Comparison of ENCODE assay signal across 9 cellular contexts in genomic region chr19:49474545-49474930, GRCh38. TPM values are rescaled to one million over a fixed set of nuclear protein-coding genes. Genes with fewer than 3 reads are reported as not detected.
DNase-seq lines count a peak whose midpoint lies in the region; FAIRE-seq and TF ChIP-seq lines count a peak whose summit lies in the region.
"Had no signal": no experiment of that assay in that cellular context is flagged by ENCODE, and none has a peak within 500 bp of the region (broad histone marks: within the 10 kb centered on the region; RNA-seq: fewer than 3 reads in every experiment).

No MANE protein-coding gene starts in this region.

- no peaks in the 10 kb centered on the region for H3K9me3 ChIP-seq in keratinocyte (ENCODE audit: control insufficient read depth, low read depth, low read length)

- no peaks in the 10 kb centered on the region for H4K20me1 ChIP-seq in keratinocyte (ENCODE audit: control insufficient read depth, extremely low read depth, insufficient read depth, low read length)

- peaks cover 4% of the 10 kb centered on the region for H3K27me3 ChIP-seq in keratinocyte (ENCODE audit: control insufficient read depth, extremely low read depth, insufficient read depth, low read length)

- peaks cover 4% of the 10 kb centered on the region for H3K4me1 ChIP-seq in keratinocyte (ENCODE audit: control insufficient read depth, extremely low read depth, insufficient read depth, low read length)

- H3K9me3 Mint-ChIP-seq in activated T-helper 2 cell treated with anti-CD3 and anti-CD28 coated beads, Interferon-gamma antibody, Interleukin-2, Interleukin-4, amounts not matched to agents 10 μg/mL and 5 μg/mL and 100 μg/mL, durations not matched to agents 14 hours and 24 hours and 36 hours = no peaks in the 10 kb centered on the region

- peak overlapping the region; percentile 69 for H3K9ac ChIP-seq in keratinocyte (ENCODE audit: control insufficient read depth, extremely low read depth, insufficient read depth, low read length)

- TF ChIP-seq CTCF in keratinocyte (optimal IDR thresholded peaks at IDR 0.05 in 1 of 3, IDR thresholded peaks at IDR 0.05 in 1 of 3, conservative IDR thresholded peaks at IDR 0.05 in 1 of 3; ENCODE audit: extremely low read depth in 1 of 3, insufficient read depth in 2 of 3, low read length in 3 of 3) = no peak

- dilution Hi-C loops in keratinocyte (cut with MboI; ENCODE audit: extremely low pct_ligation_motif_present, low sequenced_read_pairs) = no loop called here

- H3K27ac ChIP-seq in keratinocyte (ENCODE audit: control insufficient read depth, insufficient read depth, low read length) (no peak overlapping the region), substantia nigra (ENCODE audit: low read depth, low read length, poor library complexity, severe bottlenecking) (peak overlapping the region; percentile 69)
- H3K27ac ChIP-seq: 22Rv1 had no signal

- H3K4me1 Mint-ChIP-seq in activated T-helper 2 cell treated with anti-CD3 and anti-CD28 coated beads, Interferon-gamma antibody, Interleukin-2, Interleukin-4, amounts not matched to agents 10 μg/mL and 5 μg/mL and 100 μg/mL, durations not matched to agents 14 hours and 24 hours and 36 hours (ENCODE audit: low read depth) = peaks cover 38% of the 10 kb centered on the region

- peak overlapping the region; percentile 92 for H3K4me3 Mint-ChIP-seq in activated T-helper 2 cell treated with anti-CD3 and anti-CD28 coated beads, Interferon-gamma antibody, Interleukin-2, Interleukin-4, amounts not matched to agents 10 μg/mL and 5 μg/mL and 100 μg/mL, durations not matched to agents 14 hours and 24 hours and 36 hours (ENCODE audit: low read depth)

- H3K79me2 ChIP-seq in keratinocyte (ENCODE audit: control insufficient read depth, insufficient read depth, low read length) = no peaks in the 10 kb centered on the region

- peak overlapping the region; percentile 81 for H2AFZ ChIP-seq in keratinocyte (ENCODE audit: control insufficient read depth, low read length)

- H3K4me3 ChIP-seq in keratinocyte (ENCODE audit: control insufficient read depth in 2 of 3, extremely low read depth in 1 of 3, insufficient read depth in 2 of 3, low read depth in 1 of 3, low read length in 3 of 3) = peak overlapping the region; percentile 43 to 99 (median 66)

- intact Hi-C loops in activated T-helper 2 cell treated with anti-CD3 and anti-CD28 coated beads, Interferon-gamma antibody, Interleukin-2, Interleukin-4, amounts not matched to agents 10 μg/mL and 5 μg/mL and 100 μg/mL, durations not matched to agents 14 hours and 24 hours and 36 hours (cut with micrococcal nuclease) = no loop called here

- no peaks in the 10 kb centered on the region for H3K27me3 Mint-ChIP-seq in activated T-helper 2 cell treated with anti-CD3 and anti-CD28 coated beads, Interferon-gamma antibody, Interleukin-2, Interleukin-4, amounts not matched to agents 10 μg/mL and 5 μg/mL and 100 μg/mL, durations not matched to agents 14 hours and 24 hours and 36 hours (ENCODE audit: low read depth)

- DNase-seq in NCI-H82 (lab: John Stamatoyannopoulos, UW) (peak; percentile 41), NCI-H82 treated with DMSO at 0.1 percent for 48 hours (lab: John Stamatoyannopoulos, UW; ENCODE audit: unreplicated experiment) (no peak), keratinocyte (ENCODE audit: low read depth, low spot score) (no peak), substantia nigra (lab: John Stamatoyannopoulos, UW) (no peak), NCI-H526 treated with DMSO at 0.1 percent for 48 hours (lab: John Stamatoyannopoulos, UW) (no peak), NOMO-1 treated with DMSO at 0.1 percent for 48 hours (lab: John Stamatoyannopoulos, UW; ENCODE audit: unreplicated experiment) (no peak), HK-2 (ENCODE audit: unreplicated experiment) (no peak)
- no peak for DNase-seq in activated T-helper 2 cell treated with anti-CD3 and anti-CD28 coated beads, Interferon-gamma antibody, Interleukin-2, Interleukin-4, amounts not matched to agents 10 μg/mL and 5 μg/mL and 100 μg/mL, durations not matched to agents 14 hours and 24 hours and 36 hours (ENCODE audit: low spot score)

- H3K27ac Mint-ChIP-seq in activated T-helper 2 cell treated with anti-CD3 and anti-CD28 coated beads, Interferon-gamma antibody, Interleukin-2, Interleukin-4, amounts not matched to agents 10 μg/mL and 5 μg/mL and 100 μg/mL, durations not matched to agents 14 hours and 24 hours and 36 hours = peak overlapping the region; percentile 83

- peaks cover 18% of the 10 kb centered on the region for H3K36me3 Mint-ChIP-seq in activated T-helper 2 cell treated with anti-CD3 and anti-CD28 coated beads, Interferon-gamma antibody, Interleukin-2, Interleukin-4, amounts not matched to agents 10 μg/mL and 5 μg/mL and 100 μg/mL, durations not matched to agents 14 hours and 24 hours and 36 hours (ENCODE audit: low read depth)

- no peaks in the 10 kb centered on the region for H3K36me3 ChIP-seq in keratinocyte (ENCODE audit: control insufficient read depth in 2 of 2, extremely low read depth in 1 of 2, insufficient read depth in 2 of 2, low read length in 2 of 2)

- FAIRE-seq in keratinocyte (lab: Jason Lieb, UNC) = no peak

- no peaks in the 10 kb centered on the region for H3K9me1 ChIP-seq in keratinocyte (ENCODE audit: control insufficient read depth, extremely low read depth, insufficient read depth, low read length)

- peak overlapping the region; percentile 74 for H3K4me2 ChIP-seq in keratinocyte (ENCODE audit: control insufficient read depth, extremely low read depth, insufficient read depth, low read depth, low read length)

RNA-seq across cellular contexts. Expression of gene FLT3LG, which starts 0.5 kb away (rescaled TPM):
- 49.3 and 57.9 TPM in 2 replicates for total RNA-seq in activated T-helper 2 cell treated with anti-CD3 and anti-CD28 coated beads, Interferon-gamma antibody, Interleukin-2, Interleukin-4, amounts not matched to agents 10 μg/mL and 5 μg/mL and 100 μg/mL, durations not matched to agents 14 hours and 24 hours and 36 hours
- 0.80 to 1.7 TPM (median 1.3 TPM) in 3 replicates for polyA plus RNA-seq in keratinocyte
- polyA plus RNA-seq in keratinocyte (2011; ENCODE audit: low read depth) = not detected
- 0.53 and 1.6 TPM in 2 replicates for polyA plus RNA-seq in keratinocyte (2011; cell fraction: cytosol; rRNA removed)
- polyA plus RNA-seq in keratinocyte (2011; cell fraction: nucleus; rRNA removed) = 0.76 and 0.95 TPM in 2 replicates
- 0.47 and 4.0 TPM in 2 replicates for polyA plus RNA-seq in keratinocyte (2012; ENCODE audit: low replicate concordance)
- 1.2 to 4.6 TPM in 2 of 3 replicates, not detected in the other for polyA minus RNA-seq in keratinocyte
- 2.5 TPM for polyA minus RNA-seq in keratinocyte (2011; cell fraction: cytosol; rRNA and poly(A)+ RNA removed)
- polyA minus RNA-seq in keratinocyte (2011; cell fraction: nucleus; rRNA and poly(A)+ RNA removed) = 0.53 TPM in 1 of 2 replicates, not detected in the other

RNA-seq across cellular contexts. Expression of gene RPL13A, which starts 12.9 kb away (rescaled TPM):
- total RNA-seq in activated T-helper 2 cell treated with anti-CD3 and anti-CD28 coated beads, Interferon-gamma antibody, Interleukin-2, Interleukin-4, amounts not matched to agents 10 μg/mL and 5 μg/mL and 100 μg/mL, durations not matched to agents 14 hours and 24 hours and 36 hours = 3,221 and 3,346 TPM in 2 replicates
- 1,826 to 4,676 TPM (median 3,383 TPM) in 3 replicates for polyA plus RNA-seq in keratinocyte
- polyA plus RNA-seq in keratinocyte (2011; ENCODE audit: low read depth) = 1,172 TPM
- polyA plus RNA-seq in keratinocyte (2011; cell fraction: cytosol; rRNA removed) = 2,271 and 4,389 TPM in 2 replicates
- polyA plus RNA-seq in keratinocyte (2011; cell fraction: nucleus; rRNA removed) = 847 and 1,123 TPM in 2 replicates
- polyA plus RNA-seq in keratinocyte (2012; ENCODE audit: low replicate concordance) = 3,372 and 3,518 TPM in 2 replicates
- polyA minus RNA-seq in keratinocyte = 834 to 2,199 TPM (median 1,514 TPM) in 3 replicates
- polyA minus RNA-seq in keratinocyte (2011; cell fraction: cytosol; rRNA and poly(A)+ RNA removed) = 1,948 TPM
- 676 and 708 TPM in 2 replicates for polyA minus RNA-seq in keratinocyte (2011; cell fraction: nucleus; rRNA and poly(A)+ RNA removed)

RNA-seq across cellular contexts. Expression of gene ALDH16A1, which starts 21.5 kb away (rescaled TPM):
- 26.4 and 32.5 TPM in 2 replicates for total RNA-seq in activated T-helper 2 cell treated with anti-CD3 and anti-CD28 coated beads, Interferon-gamma antibody, Interleukin-2, Interleukin-4, amounts not matched to agents 10 μg/mL and 5 μg/mL and 100 μg/mL, durations not matched to agents 14 hours and 24 hours and 36 hours
- 7.1 to 12.2 TPM (median 9.8 TPM) in 3 replicates for polyA plus RNA-seq in keratinocyte
- 4.1 TPM for polyA plus RNA-seq in keratinocyte (2011; ENCODE audit: low read depth)
- 3.8 and 12.0 TPM in 2 replicates for polyA plus RNA-seq in keratinocyte (2011; cell fraction: cytosol; rRNA removed)
- polyA plus RNA-seq in keratinocyte (2011; cell fraction: nucleus; rRNA removed) = 16.6 and 27.7 TPM in 2 replicates
- polyA plus RNA-seq in keratinocyte (2012; ENCODE audit: low replicate concordance) = 11.2 and 20.9 TPM in 2 replicates
- polyA minus RNA-seq in keratinocyte = 8.6 to 12.1 TPM (median 8.6 TPM) in 3 replicates
- polyA minus RNA-seq in keratinocyte (2011; cell fraction: cytosol; rRNA and poly(A)+ RNA removed) = 55.1 TPM
- 17.8 and 19.5 TPM in 2 replicates for polyA minus RNA-seq in keratinocyte (2011; cell fraction: nucleus; rRNA and poly(A)+ RNA removed)

RNA-seq across cellular contexts. Expression of gene RPS11, which starts 21.7 kb away (rescaled TPM):
- total RNA-seq in activated T-helper 2 cell treated with anti-CD3 and anti-CD28 coated beads, Interferon-gamma antibody, Interleukin-2, Interleukin-4, amounts not matched to agents 10 μg/mL and 5 μg/mL and 100 μg/mL, durations not matched to agents 14 hours and 24 hours and 36 hours = 2,145 and 2,173 TPM in 2 replicates
- 2,569 to 3,320 TPM (median 2,868 TPM) in 3 replicates for polyA plus RNA-seq in keratinocyte
- 1,199 TPM for polyA plus RNA-seq in keratinocyte (2011; ENCODE audit: low read depth)
- 3,950 and 4,485 TPM in 2 replicates for polyA plus RNA-seq in keratinocyte (2011; cell fraction: cytosol; rRNA removed)
- polyA plus RNA-seq in keratinocyte (2011; cell fraction: nucleus; rRNA removed) = 1,340 and 1,382 TPM in 2 replicates
- 2,466 and 3,061 TPM in 2 replicates for polyA plus RNA-seq in keratinocyte (2012; ENCODE audit: low replicate concordance)
- polyA minus RNA-seq in keratinocyte = 1,093 to 1,706 TPM (median 1,654 TPM) in 3 replicates
- 920 TPM for polyA minus RNA-seq in keratinocyte (2011; cell fraction: cytosol; rRNA and poly(A)+ RNA removed)
- 160 and 212 TPM in 2 replicates for polyA minus RNA-seq in keratinocyte (2011; cell fraction: nucleus; rRNA and poly(A)+ RNA removed)

RNA-seq across cellular contexts. Expression of gene PIH1D1, which starts 22.9 kb away (rescaled TPM):
- total RNA-seq in activated T-helper 2 cell treated with anti-CD3 and anti-CD28 coated beads, Interferon-gamma antibody, Interleukin-2, Interleukin-4, amounts not matched to agents 10 μg/mL and 5 μg/mL and 100 μg/mL, durations not matched to agents 14 hours and 24 hours and 36 hours = 136 and 138 TPM in 2 replicates
- 29.0 to 40.7 TPM (median 37.8 TPM) in 3 replicates for polyA plus RNA-seq in keratinocyte
- polyA plus RNA-seq in keratinocyte (2011; ENCODE audit: low read depth) = 28.1 TPM
- 21.0 and 30.4 TPM in 2 replicates for polyA plus RNA-seq in keratinocyte (2011; cell fraction: cytosol; rRNA removed)
- polyA plus RNA-seq in keratinocyte (2011; cell fraction: nucleus; rRNA removed) = 52.1 and 56.4 TPM in 2 replicates
- polyA plus RNA-seq in keratinocyte (2012; ENCODE audit: low replicate concordance) = 37.2 and 37.3 TPM in 2 replicates
- polyA minus RNA-seq in keratinocyte = 23.7 to 31.4 TPM (median 26.2 TPM) in 3 replicates
- 20.5 TPM for polyA minus RNA-seq in keratinocyte (2011; cell fraction: cytosol; rRNA and poly(A)+ RNA removed)
- 8.1 and 17.3 TPM in 2 replicates for polyA minus RNA-seq in keratinocyte (2011; cell fraction: nucleus; rRNA and poly(A)+ RNA removed)
